14 cellular contexts compared by ENCODE assay signal in genomic region chr6:143299253-143300166, GRCh38.
DNase-seq lines count a peak whose midpoint lies in the region; ATAC-seq, FAIRE-seq and TF ChIP-seq lines count a peak whose summit lies in the region.
"Had no signal": no experiment of that assay in that cellular context is flagged by ENCODE, and none has a peak within 500 bp of the region (broad histone marks: within the 10 kb centered on the region; RNA-seq: fewer than 3 reads in every experiment).

No MANE protein-coding gene starts in this region.

- no peaks in the 10 kb centered on the region for H3K4me1 ChIP-seq in HepG2 (ENCODE audit: insufficient read depth, low read length)
- H3K4me1 ChIP-seq: pancreas had no signal

- TF ChIP-seq RAD21 in HepG2 (CRISPR knock-in tag; IDR thresholded peaks at IDR 0.05): no peak

- no peak overlapping the region for H3K9ac ChIP-seq in HepG2 (ENCODE audit: insufficient read depth, low read depth, low read length)

- H3K27ac Mint-ChIP-seq in activated CD8-positive, alpha-beta memory T cell treated with anti-CD3 and anti-CD28 coated beads, Interleukin-2, amount 10 ng/mL, durations not matched to agents 7 days and 5 days: no peak overlapping the region
- H3K27ac Mint-ChIP-seq in T-helper 17 cell: no peak overlapping the region
- H3K27ac Mint-ChIP-seq: memory B cell had no signal

- DNase-seq in activated CD8-positive, alpha-beta memory T cell treated with anti-CD3 and anti-CD28 coated beads, Interleukin-2, amount 10 ng/mL, durations not matched to agents 7 days and 5 days: no peak
- no peak for DNase-seq in activated CD8-positive, alpha-beta memory T cell treated with anti-CD3 and anti-CD28 coated beads, Interleukin-2, amount 50 U/mL, for 4 hours
- DNase-seq in HepG2 (ENCODE audit: low spot score) (no peak), KBM-7 (no peak), DMS114 treated with DMSO at 0.1 percent for 48 hours (lab: John Stamatoyannopoulos, UW; ENCODE audit: unreplicated experiment) (no peak), T-helper 17 cell (no peak)
- DNase-seq: activated CD8-positive, alpha-beta memory T cell treated with anti-CD3 and anti-CD28 coated beads for 24 hours; heart right ventricle; NCI-H774; pancreas had no signal

- POLR2A ChIA-PET in HepG2 (lab: Yijun Ruan, JAX): no interaction called here

- peaks cover 3% of the 10 kb centered on the region for H3K36me3 Mint-ChIP-seq in activated CD8-positive, alpha-beta memory T cell treated with anti-CD3 and anti-CD28 coated beads, Interleukin-2, amount 10 ng/mL, durations not matched to agents 7 days and 5 days
- H3K36me3 Mint-ChIP-seq in T-helper 17 cell (ENCODE audit: low read depth): no peaks in the 10 kb centered on the region

- in situ Hi-C loops in HepG2 (cut with HindIII; ENCODE audit: extremely low pct_ligation_motif_present, low pct_unique_long_range_greater_than_20kb): no loop called here
- in situ Hi-C loops in KBM-7 (cut with MboI; ENCODE audit: low pct_unique_long_range_greater_than_20kb, low sequenced_read_pairs): no loop called here

- CTCF ChIA-PET in activated CD8-positive, alpha-beta memory T cell treated with anti-CD3 and anti-CD28 coated beads, Interleukin-2, amount 10 ng/mL, durations not matched to agents 7 days and 5 days (lab: Charles Lee): no interaction called here
- CTCF ChIA-PET in HepG2 (lab: Yijun Ruan, JAX; ENCODE audit: low intra/inter-chr PET ratio, low total read pairs): no interaction called here

- BruUV-seq in HepG2 (replicated peaks; lab: Mats Ljungman, UMichigan): no TSS peak

- FAIRE-seq in HepG2 (lab: Jason Lieb, UNC): no peak
- FAIRE-seq: pancreas had no signal

- H3K36me3 ChIP-seq in HepG2 (replicated peaks in 1 of 2; ENCODE audit: control insufficient read depth in 1 of 2, insufficient read depth in 2 of 2, low read length in 2 of 2): peaks cover 0 to 2% of the 10 kb centered on the region in 2 experiments; a peak in 1 of 5 replicates
- H3K36me3 ChIP-seq: pancreas had no signal

- H3K9me3 Mint-ChIP-seq in activated CD8-positive, alpha-beta memory T cell treated with anti-CD3 and anti-CD28 coated beads, Interleukin-2, amount 10 ng/mL, durations not matched to agents 7 days and 5 days (ENCODE audit: low read depth): no peaks in the 10 kb centered on the region

- no peaks in the 10 kb centered on the region for H4K20me1 ChIP-seq in HepG2 (ENCODE audit: insufficient read depth, low read length)

- intact Hi-C loops in HepG2 (cut with micrococcal nuclease; ENCODE audit: unreplicated experiment): no loop called here

- no peaks in the 10 kb centered on the region for H3K27me3 ChIP-seq in HepG2 (ENCODE audit: control insufficient read depth in 1 of 2, insufficient read depth in 2 of 2, low read length in 2 of 2)
- H3K27me3 ChIP-seq: heart right ventricle, pancreas had no signal

- H3K9me3 ChIP-seq in HepG2 (ENCODE audit: low read length): no peaks in the 10 kb centered on the region
- no peaks in the 10 kb centered on the region for H3K9me3 ChIP-seq in T-helper 17 cell (ENCODE audit: control insufficient read depth, low read length, poor library complexity, severe bottlenecking)
- H3K9me3 ChIP-seq: pancreas had no signal

- TF ChIP-seq POLR2A in HepG2 (IDR thresholded peaks at IDR 0.05; ENCODE audit: insufficient read depth in 1 of 2, low read depth in 2 of 2, low read length in 2 of 2): no peak

- TF ChIP-seq EP300 in HepG2 (IDR thresholded peaks at IDR 0.05; ENCODE audit: low read depth in 2 of 2, low read length in 2 of 2): no peak
- no peak for TF ChIP-seq EP300 in HepG2 (CRISPR knock-in tag; IDR thresholded peaks at IDR 0.05; ENCODE audit: borderline replicate concordance)

- no peak overlapping the region for H3K4me3 ChIP-seq in HepG2 (replicated peaks in 1 of 3; ENCODE audit: insufficient read depth in 1 of 3, low read depth in 2 of 3, low read length in 3 of 3)
- H3K4me3 ChIP-seq: heart right ventricle, pancreas had no signal

- no peak for TF ChIP-seq CTCF in HepG2 (CRISPR knock-in tag; IDR thresholded peaks at IDR 0.05)

- no peak overlapping the region for H3K4me2 ChIP-seq in HepG2 (ENCODE audit: low read depth, low read length)

- H3K27me3 Mint-ChIP-seq in activated CD8-positive, alpha-beta memory T cell treated with anti-CD3 and anti-CD28 coated beads, Interleukin-2, amount 10 ng/mL, durations not matched to agents 7 days and 5 days: no peaks in the 10 kb centered on the region
- H3K27me3 Mint-ChIP-seq in T-helper 17 cell: no peaks in the 10 kb centered on the region
- H3K27me3 Mint-ChIP-seq: memory B cell had no signal

- H3K27ac ChIP-seq in HepG2 (ENCODE audit: extremely low read length, insufficient read depth, low read length): no peak overlapping the region
- H3K27ac ChIP-seq: heart right ventricle, HL-60, pancreas had no signal

- H3K79me2 ChIP-seq in HepG2 (ENCODE audit: insufficient read depth, low read length): no peaks in the 10 kb centered on the region

- no peak overlapping the region for H3K4me3 Mint-ChIP-seq in activated CD8-positive, alpha-beta memory T cell treated with anti-CD3 and anti-CD28 coated beads, Interleukin-2, amount 10 ng/mL, durations not matched to agents 7 days and 5 days
- no peak overlapping the region for H3K4me3 Mint-ChIP-seq in T-helper 17 cell
- H3K4me3 Mint-ChIP-seq: memory B cell had no signal

- H3K4me1 Mint-ChIP-seq in activated CD8-positive, alpha-beta memory T cell treated with anti-CD3 and anti-CD28 coated beads, Interleukin-2, amount 10 ng/mL, durations not matched to agents 7 days and 5 days: peaks cover 24% of the 10 kb centered on the region
- no peaks in the 10 kb centered on the region for H3K4me1 Mint-ChIP-seq in T-helper 17 cell
- H3K4me1 Mint-ChIP-seq: memory B cell had no signal

- H2AFZ ChIP-seq in HepG2 (ENCODE audit: low read length): no peak overlapping the region

- peak; percentile 73 for ATAC-seq in activated CD8-positive, alpha-beta memory T cell treated with anti-CD3 and anti-CD28 coated beads, Interleukin-2, amount 10 ng/mL, durations not matched to agents 7 days and 5 days
- peak; percentile 45 for ATAC-seq in GM21390 (IDR thresholded peaks at IDR 0.05; ENCODE audit: unreplicated experiment)
- ATAC-seq in HG03103 (IDR thresholded peaks at IDR 0.05; ENCODE audit: low read depth, unreplicated experiment): peak; percentile 89
- peak; percentile 48; the same call in 2 of the 3 replicates for ATAC-seq in HepG2
- ATAC-seq in T-helper 17 cell: no peak
- ATAC-seq: heart right ventricle, pancreas had no signal

- 81% methylated on average over 6 of the region's 6 CpGs for WGBS in HepG2 (ENCODE audit: low lambda C conversion rate)

TF ChIP-seq in HepG2, 621 proteins besides CTCF, POLR2A, EP300 and RAD21 (continues in another document):
- no peak for TF ChIP-seq CENPBD1 (CRISPR knock-in tag; IDR thresholded peaks at IDR 0.05; ENCODE audit: borderline replicate concordance, low read depth)
- no peak for TF ChIP-seq ZNF142 (CRISPR knock-in tag; IDR thresholded peaks at IDR 0.05)
- no peak for TF ChIP-seq ARID2 (CRISPR knock-in tag; IDR thresholded peaks at IDR 0.05; ENCODE audit: borderline replicate concordance)
- no peak for TF ChIP-seq BRF2 (CRISPR knock-in tag; IDR thresholded peaks at IDR 0.05)
- TF ChIP-seq TGIF2 (CRISPR knock-in tag; IDR thresholded peaks at IDR 0.05): no peak
